In genomic region chr12:46430340-46430948, GRCh38 we compare ENCODE assay signal across 8 cellular contexts. TPM values are rescaled to one million over a fixed set of nuclear protein-coding genes. Genes with fewer than 3 reads are reported as not detected.
A peak's percentile ranks its signal among the peaks of the same experiment; 100 is the strongest.
DNase-seq lines count a peak whose midpoint lies in the region; ATAC-seq and TF ChIP-seq lines count a peak whose summit lies in the region.

No MANE protein-coding gene starts in this region.

- peaks cover 28% of the 10 kb centered on the region for H3K36me3 Mint-ChIP-seq in WTC11

- peaks cover 4% of the 10 kb centered on the region; the same call in 1 of the 2 replicates for H3K27me3 Mint-ChIP-seq in WTC11 (ENCODE audit: low read depth)

- H3K27ac Mint-ChIP-seq in WTC11, result peak overlapping the region; percentile 92

- peaks cover 24% of the 10 kb centered on the region for H3K9me3 Mint-ChIP-seq in WTC11

- CTCF ChIA-PET in WTC11 (lab: Charles Lee), result interaction anchor here (0.6 kb wide), 1 partner anchor 45 kb away, joined by 5 read pairs; no protein-coding TSS in a partner anchor

- intact Hi-C loops in left cardiac atrium (cut with DNase I), result loop anchor here in 1 of 2 donors (10.0 kb wide), 1 partner anchor 46 kb away; no protein-coding TSS in a partner anchor

- peak; percentile 9 for DNase-seq in DMS153 treated with DMSO at 0.1 percent for 48 hours (lab: John Stamatoyannopoulos, UW; ENCODE audit: unreplicated experiment)
- no peak for DNase-seq in WTC11 (ENCODE audit: low spot score)
- no peak for DNase-seq in left cardiac atrium
- DNase-seq in stimulated activated naive CD8-positive, alpha-beta T cell treated with anti-CD3 and anti-CD28 coated beads, Interleukin-15, Interleukin-2, amounts not matched to agents 100 U/mL and 50 U/mL, for 24 hours, result no peak
- DNase-seq in stimulated activated CD8-positive, alpha-beta memory T cell treated with anti-CD3 and anti-CD28 coated beads, Interleukin-4, amount 100 ng/mL, for 48 hours, result no peak
- no peak for DNase-seq in ureter (ENCODE audit: low spot score)
- DNase-seq in pons (ENCODE audit: low spot score), result no peak

- peaks cover 29% of the 10 kb centered on the region for H3K4me1 Mint-ChIP-seq in WTC11

- H3K4me3 Mint-ChIP-seq in WTC11, result no peak overlapping the region

- ATAC-seq in HG03354 (IDR thresholded peaks at IDR 0.05; ENCODE audit: poor library complexity, severe bottlenecking, unreplicated experiment), result peak; percentile 63
- ATAC-seq in WTC11, result peak; percentile 38; the same call in 1 of the 2 replicates
- peak; percentile 56 to 88 for ATAC-seq in left cardiac atrium
- ATAC-seq in stimulated activated naive CD8-positive, alpha-beta T cell treated with anti-CD3 and anti-CD28 coated beads, Interleukin-15, Interleukin-2, amounts not matched to agents 100 U/mL and 50 U/mL, for 24 hours, result peak; percentile 84

- TF ChIP-seq CTCF in WTC11 (IDR thresholded peaks at IDR 0.05), result no peak

- POLR2A ChIA-PET in WTC11 (lab: Charles Lee), result interaction anchor here (1.4 kb wide), 1 partner anchor 59 kb away, joined by 3 read pairs; no protein-coding TSS in a partner anchor

TF ChIP-seq in WTC11, 78 proteins besides CTCF, POLR2A, EP300 and RAD21:
- TF ChIP-seq GABPB1 (CRISPR knock-in tag; IDR thresholded peaks at IDR 0.05) (peak; percentile 98), PRDM15 (CRISPR knock-in tag; IDR thresholded peaks at IDR 0.05) (no peak)

RNA-seq across cellular contexts. Expression of gene SLC38A2, which starts 57.9 kb away (rescaled TPM):
- total RNA-seq in WTC11 (2021), result 295 to 381 TPM (median 309 TPM) in 3 replicates
- 100 to 1,000 TPM; 122 to 202 TPM for total RNA-seq in left cardiac atrium
- 292 TPM for total RNA-seq in ureter
